ENCODE assay signal across 10 cellular contexts in genomic region chr2:144607899-144608477, GRCh38.
DNase-seq lines count a peak whose midpoint lies in the region; ATAC-seq and TF ChIP-seq lines count a peak whose summit lies in the region.
"Had no signal": no experiment of that assay in that cellular context is flagged by ENCODE, and none has a peak within 500 bp of the region (broad histone marks: within the 10 kb centered on the region; RNA-seq: fewer than 3 reads in every experiment).

No MANE protein-coding gene starts in this region.

- TF ChIP-seq CTCF in heart left ventricle (IDR thresholded peaks at IDR 0.05) (no peak), esophagus squamous epithelium (IDR thresholded peaks at IDR 0.05) (no peak)

- TF ChIP-seq POLR2A in heart left ventricle (IDR thresholded peaks at IDR 0.05): no peak
- TF ChIP-seq POLR2A in esophagus squamous epithelium (IDR thresholded peaks at IDR 0.05): no peak

- no peak overlapping the region for H3K4me3 ChIP-seq in heart left ventricle
- no peak overlapping the region for H3K4me3 ChIP-seq in skeletal muscle cell (ENCODE audit: low read depth, low read length)
- no peak overlapping the region for H3K4me3 ChIP-seq in esophagus squamous epithelium

- peak; percentile 37 for ATAC-seq in GM19351 (IDR thresholded peaks at IDR 0.05; ENCODE audit: unreplicated experiment)
- peak; percentile 26 to 76 (median 61) for ATAC-seq in heart left ventricle
- no peak for ATAC-seq in GM19395 (IDR thresholded peaks at IDR 0.05; ENCODE audit: unreplicated experiment)

- H3K27ac ChIP-seq in heart left ventricle (peak overlapping the region in 6 of 12 donors; percentile 19 to 96 (median 66)), esophagus squamous epithelium (peak overlapping the region in 2 of 4 donors; percentile 0 to 40)
- H3K27ac ChIP-seq: WERI-Rb-1 had no signal

- H3K9me3 ChIP-seq in heart left ventricle (no peaks in the 10 kb centered on the region), esophagus squamous epithelium (no peaks in the 10 kb centered on the region)

- no peaks in the 10 kb centered on the region for H3K36me3 ChIP-seq in heart left ventricle
- H3K36me3 ChIP-seq in esophagus squamous epithelium: no peaks in the 10 kb centered on the region
- H3K36me3 ChIP-seq: WERI-Rb-1 had no signal

- H3K4me1 ChIP-seq in heart left ventricle: peaks cover 0 to 48% (median 0%) of the 10 kb centered on the region in 12 donors
- H3K4me1 ChIP-seq in esophagus squamous epithelium: no peaks in the 10 kb centered on the region

- H3K27me3 ChIP-seq in heart left ventricle: no peaks in the 10 kb centered on the region
- H3K27me3 ChIP-seq in esophagus squamous epithelium: no peaks in the 10 kb centered on the region

- intact Hi-C loops in heart left ventricle (cut with DNase I) (no loop called here), esophagus squamous epithelium (cut with DNase I) (no loop called here)

- WGBS in heart left ventricle, 4 donors: 64 to 72% (median 69%) methylated on average over 6 of the region's 6 CpGs
- WGBS in esophagus squamous epithelium, 2 donors: 46 to 56% methylated on average over 6 of the region's 6 CpGs

- peak; percentile 24 for DNase-seq in SKM-1 (lab: John Stamatoyannopoulos, UW; ENCODE audit: unreplicated experiment)
- peak in 4 of 5 donors; percentile 20 to 57 (median 43) for DNase-seq in heart left ventricle
- DNase-seq in skeletal muscle cell (ENCODE audit: low read depth): peak; percentile 78
- no peak for DNase-seq in esophagus squamous epithelium (lab: John Stamatoyannopoulos, UW)
- no peak for DNase-seq in activated CD4-positive, alpha-beta T cell treated with anti-CD3 and anti-CD28 coated beads for 1 hour
- DNase-seq in KG1 (lab: John Stamatoyannopoulos, UW): no peak
- DNase-seq: NCI-H1092, WERI-Rb-1 had no signal

Comparison
In these comparisons a context has a peak if more than half of its experiments do, and no peak if none do; other contexts are left out.
1. DNase-seq: peak in SKM-1 (single experiment), heart left ventricle (4 of 5) and skeletal muscle cell (single experiment); none in esophagus squamous epithelium (single experiment), activated CD4-positive, alpha-beta T cell treated with anti-CD3 and anti-CD28 coated beads for 1 hour (single experiment) and KG1 (single experiment).